In the genomic region with DNA sequence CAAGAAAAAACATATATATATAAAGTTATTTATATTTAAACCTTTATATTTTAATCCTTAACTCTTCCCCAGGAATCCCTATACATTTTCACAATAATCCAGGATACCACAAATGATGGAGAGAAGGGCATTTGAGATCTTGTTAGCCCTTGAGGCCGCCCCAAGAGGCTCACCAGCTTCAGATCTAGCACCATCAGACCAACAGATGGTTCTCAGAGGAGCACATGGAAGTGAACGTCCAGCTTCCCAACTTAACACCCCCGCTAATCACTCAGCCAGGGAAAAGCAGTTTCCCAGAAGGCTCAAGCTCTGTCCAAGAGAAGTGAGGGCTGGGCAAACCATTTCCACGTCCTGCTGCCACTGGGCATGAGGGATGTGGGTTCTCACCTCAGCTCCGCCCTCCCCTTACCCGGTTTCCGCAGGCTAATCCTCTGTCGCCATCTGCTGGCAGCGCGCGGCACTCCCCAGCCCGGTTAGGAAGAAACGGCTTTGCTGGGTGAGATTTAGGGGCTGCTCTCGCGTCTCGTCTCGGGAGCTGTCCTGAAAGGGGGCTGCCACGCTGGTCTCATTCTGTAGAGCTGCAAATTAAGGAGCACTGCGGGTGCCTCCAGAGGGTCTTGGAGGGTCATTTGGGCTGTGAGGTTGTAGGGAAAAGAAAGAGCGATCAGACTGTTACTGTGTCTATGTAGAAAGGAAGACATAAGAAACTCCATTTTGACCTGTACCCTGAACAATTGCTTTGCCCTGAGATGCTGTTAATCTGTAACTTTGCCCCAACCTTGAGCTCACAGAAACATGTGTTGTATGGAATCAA, we compare ENCODE assay signal across 8 cellular contexts. TPM values are rescaled to one million over a fixed set of nuclear protein-coding genes. Genes with fewer than 3 reads are reported as not detected.
DNase-seq lines count a peak whose midpoint lies in the region; TF ChIP-seq lines count a peak whose summit lies in the region.

No MANE protein-coding gene starts in this region.

- 15% methylated on average over 20 of the region's 20 CpGs for WGBS in prostate gland

- intact Hi-C loops in cardiac septum (cut with DNase I): no loop called here
- intact Hi-C loops in prostate gland (cut with DNase I): no loop called here

- TF ChIP-seq CTCF in GM06990 (IDR thresholded peaks at IDR 0.05; ENCODE audit: insufficient read depth, low read length, poor library complexity, severe bottlenecking) (peak; percentile 99), prostate gland (IDR thresholded peaks at IDR 0.05) (peak; percentile 85 to 93 (median 92))

- TF ChIP-seq POLR2A in prostate gland (IDR thresholded peaks at IDR 0.05): no peak

- H3K27me3 Mint-ChIP-seq in activated naive CD4-positive, alpha-beta T cell treated with anti-CD3 and anti-CD28 coated beads, Interleukin-2, amount 50 U/mL, for 24 hours: no peaks in the 10 kb centered on the region

- no peak overlapping the region for H3K27ac ChIP-seq in prostate gland

- H3K36me3 Mint-ChIP-seq in activated naive CD4-positive, alpha-beta T cell treated with anti-CD3 and anti-CD28 coated beads, Interleukin-2, amount 50 U/mL, for 24 hours: peaks cover 19% of the 10 kb centered on the region

- H3K9me3 Mint-ChIP-seq in activated naive CD4-positive, alpha-beta T cell treated with anti-CD3 and anti-CD28 coated beads, Interleukin-2, amount 50 U/mL, for 24 hours: peaks cover 7% of the 10 kb centered on the region

- H3K27me3 ChIP-seq in GM06990 (replicated peaks; ENCODE audit: control insufficient read depth, insufficient read depth, low read length): no peaks in the 10 kb centered on the region
- H3K27me3 ChIP-seq in HAP-1 (ENCODE audit: low read depth): no peaks in the 10 kb centered on the region
- no peaks in the 10 kb centered on the region for H3K27me3 ChIP-seq in prostate gland (replicated peaks; ENCODE audit: insufficient read depth)

- H3K4me1 ChIP-seq in HAP-1: no peaks in the 10 kb centered on the region
- no peaks in the 10 kb centered on the region for H3K4me1 ChIP-seq in prostate gland (replicated peaks)

- H3K4me1 Mint-ChIP-seq in activated naive CD4-positive, alpha-beta T cell treated with anti-CD3 and anti-CD28 coated beads, Interleukin-2, amount 50 U/mL, for 24 hours: peaks cover 9% of the 10 kb centered on the region

- H3K27ac Mint-ChIP-seq in activated naive CD4-positive, alpha-beta T cell treated with anti-CD3 and anti-CD28 coated beads, Interleukin-2, amount 50 U/mL, for 24 hours: peak overlapping the region; percentile 85

- in situ Hi-C loops in HAP-1 (cut with MboI; ENCODE audit: low sequenced_read_pairs): no loop called here

- DNase-seq in GM06990 (ENCODE audit: extremely low read depth, insufficient read length) (peak; percentile 83), HAP-1 (ENCODE audit: low spot score in 2 of 2) (peak; percentile 65 to 91), M059J (ENCODE audit: low read depth) (peak; percentile 65), SKM-1 treated with dmso at 0.1 percent for 144 hours (lab: John Stamatoyannopoulos, UW; ENCODE audit: unreplicated experiment) (peak; percentile 69), cardiac septum (ENCODE audit: low spot score) (peak; percentile 92), prostate gland (ENCODE audit: low spot score) (peak; percentile 73), ureter (ENCODE audit: low spot score) (peak; percentile 79)

- H3K4me3 ChIP-seq in GM06990 (replicated peaks; ENCODE audit: low read depth, low read length): no peak overlapping the region
- H3K4me3 ChIP-seq in HAP-1: no peak overlapping the region
- no peak overlapping the region for H3K4me3 ChIP-seq in prostate gland

- H3K9me3 ChIP-seq in HAP-1 (no peaks in the 10 kb centered on the region), prostate gland (no peaks in the 10 kb centered on the region)

- H3K36me3 ChIP-seq in GM06990 (ENCODE audit: control insufficient read depth, insufficient read depth, low read length) (no peaks in the 10 kb centered on the region; the same call in 1 of the 2 replicates), HAP-1 (replicated peaks) (no peaks in the 10 kb centered on the region), prostate gland (no peaks in the 10 kb centered on the region)

- H3K4me3 Mint-ChIP-seq in activated naive CD4-positive, alpha-beta T cell treated with anti-CD3 and anti-CD28 coated beads, Interleukin-2, amount 50 U/mL, for 24 hours: peak overlapping the region; percentile 68

RNA-seq across cellular contexts. Expression of gene FAM111A, which starts 6.8 kb away (rescaled TPM):
- 118 and 159 TPM in 2 replicates for total RNA-seq in M059J (2014; rRNA removed; shearing (Covaris generic))
- total RNA-seq in cardiac septum (7.3 TPM), prostate gland (10 to 100 TPM; 49.5 to 60.3 TPM), ureter (42.8 TPM)

RNA-seq across cellular contexts. Expression of gene FAM111B, which starts 28.8 kb away (rescaled TPM):
- 42.2 and 44.2 TPM in 2 replicates for total RNA-seq in M059J (2014; rRNA removed; shearing (Covaris generic))
- total RNA-seq in cardiac septum (not detected), prostate gland (1 to 10 TPM in 1 of 2 donors, under 1 TPM in 1; 0.62 to 1.4 TPM), ureter (1.0 TPM)

RNA-seq across cellular contexts. Expression of gene DTX4, which starts 36.1 kb away (rescaled TPM):
- 0.37 and 0.39 TPM in 2 replicates for total RNA-seq in M059J (2014; rRNA removed; shearing (Covaris generic))
- 1.5 TPM for total RNA-seq in cardiac septum
- 10 to 100 TPM in 1 of 2 donors, 1 to 10 TPM in 1; 6.9 to 10.7 TPM for total RNA-seq in prostate gland
- total RNA-seq in ureter: 126 TPM

RNA-seq across cellular contexts. Expression of gene GLYATL1B, which starts 49.7 kb away (rescaled TPM):
- not detected in 2 replicates for total RNA-seq in M059J (2014; rRNA removed; shearing (Covaris generic))
- total RNA-seq in cardiac septum (not detected), prostate gland (not detected), ureter (not detected)

Comparison
In these comparisons a context has a peak if more than half of its experiments do, and no peak if none do; other contexts are left out.
1. RNA of gene FAM111B, which starts 28.8 kb away (total RNA-seq): 42.2 to 44.2 TPM in M059J; 0.62 to 1.4 TPM in prostate gland, 1.0 TPM in ureter (single experiment) and not detected in cardiac septum (single experiment); every median in the first group is over 10 times any median in the second.
2. RNA of gene DTX4, which starts 36.1 kb away (total RNA-seq): 126 TPM in ureter (single experiment); 6.9 to 10.7 TPM in prostate gland, 1.5 TPM in cardiac septum (single experiment) and 0.37 to 0.39 TPM in M059J; every median in the first group is over 10 times any median in the second.
3. Peak in every context shown above with its lines, with median percentiles within 50 percentile points of each other: DNase-seq.